8 cellular contexts compared by ENCODE assay signal in the genomic region with DNA sequence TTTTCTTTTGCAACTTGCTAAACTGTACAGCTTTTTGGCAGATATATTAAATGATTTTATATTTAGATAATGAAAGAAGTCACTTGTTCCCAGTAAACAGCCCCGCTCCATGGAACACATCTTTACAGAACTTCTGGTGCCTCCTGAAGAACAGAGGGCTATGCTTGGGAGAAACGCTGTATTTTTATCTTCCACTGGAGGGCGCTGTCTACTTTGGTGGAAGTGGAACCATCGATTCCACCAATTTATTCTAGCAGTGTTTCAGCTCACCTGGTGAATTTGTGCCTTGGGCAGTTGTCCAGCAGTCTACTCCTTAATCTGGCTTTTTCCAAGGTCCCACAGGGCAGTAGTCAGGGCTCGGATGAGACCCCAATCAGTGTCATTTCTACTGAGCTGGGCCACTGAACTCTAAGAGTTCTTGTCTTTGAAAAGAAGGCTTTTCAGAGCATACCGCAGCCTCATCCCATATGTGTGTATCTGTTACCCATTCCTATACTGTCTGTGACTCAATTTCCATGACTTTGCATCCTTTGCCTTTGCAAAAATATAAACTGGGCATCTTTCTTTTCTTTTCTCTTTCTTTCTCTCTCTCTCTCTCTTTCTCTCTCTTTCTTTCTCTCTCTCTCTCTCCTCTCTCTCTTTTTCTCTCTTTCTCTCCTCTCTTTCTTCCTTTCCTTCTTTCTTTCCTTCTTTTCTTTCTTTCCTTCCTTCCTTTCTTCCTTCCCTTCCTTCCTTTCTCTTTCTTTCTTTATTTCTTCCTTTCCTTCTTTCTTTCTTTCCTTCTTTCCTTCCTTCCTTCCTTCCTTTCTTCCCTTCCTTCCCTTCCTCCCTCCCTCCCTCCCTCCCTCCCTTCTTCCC.
DNase-seq lines count a peak whose midpoint lies in the region; ATAC-seq and TF ChIP-seq lines count a peak whose summit lies in the region.

No MANE protein-coding gene starts in this region.

- ATAC-seq in GM21390 (IDR thresholded peaks at IDR 0.05; ENCODE audit: unreplicated experiment) (no peak), GM19397 (IDR thresholded peaks at IDR 0.05; ENCODE audit: unreplicated experiment) (no peak)

- 27 to 29% methylated on average over 6 of the region's 6 CpGs for WGBS in testis, 2 donors

- H3K36me3 ChIP-seq in testis (ENCODE audit: low read depth, missing control alignments) = no peaks in the 10 kb centered on the region

- H3K27me3 ChIP-seq in testis = no peaks in the 10 kb centered on the region

- intact Hi-C loops in testis (cut with DNase I; ENCODE audit: low total_unique reads) = no loop called here

- in situ Hi-C loops in Caki2 (cut with HindIII; ENCODE audit: low pct_unique_long_range_greater_than_20kb, low sequenced_read_pairs) (no loop called here), astrocyte of the spinal cord (cut with HindIII; ENCODE audit: low sequenced_read_pairs) (no loop called here)

- no peak overlapping the region for H3K4me3 ChIP-seq in astrocyte of the spinal cord (ENCODE audit: low read depth, low read length)
- H3K4me3 ChIP-seq in testis = no peak overlapping the region

- DNase-seq in Caki2 (ENCODE audit: low read depth) (peak; percentile 39), H4 (ENCODE audit: low spot score) (peak; percentile 47), NCI-H69 (lab: John Stamatoyannopoulos, UW) (peak; percentile 69), astrocyte of the spinal cord (ENCODE audit: low read depth, low spot score) (peak; percentile 67), islet precursor cell (peak; percentile 73), testis (peak; percentile 81)

- H3K27ac ChIP-seq in testis = no peak overlapping the region

- no peaks in the 10 kb centered on the region for H3K9me3 ChIP-seq in testis

- H3K4me1 ChIP-seq in testis = no peaks in the 10 kb centered on the region

- TF ChIP-seq CTCF in astrocyte of the spinal cord (IDR thresholded peaks at IDR 0.05; ENCODE audit: low read depth, low read length) = peak; percentile 84
- TF ChIP-seq CTCF in testis (IDR thresholded peaks at IDR 0.05) = peak in 2 of 3 experiments; percentile 78 to 81

- no peak for TF ChIP-seq POLR2A in testis (IDR thresholded peaks at IDR 0.05)
